In the genomic region with DNA sequence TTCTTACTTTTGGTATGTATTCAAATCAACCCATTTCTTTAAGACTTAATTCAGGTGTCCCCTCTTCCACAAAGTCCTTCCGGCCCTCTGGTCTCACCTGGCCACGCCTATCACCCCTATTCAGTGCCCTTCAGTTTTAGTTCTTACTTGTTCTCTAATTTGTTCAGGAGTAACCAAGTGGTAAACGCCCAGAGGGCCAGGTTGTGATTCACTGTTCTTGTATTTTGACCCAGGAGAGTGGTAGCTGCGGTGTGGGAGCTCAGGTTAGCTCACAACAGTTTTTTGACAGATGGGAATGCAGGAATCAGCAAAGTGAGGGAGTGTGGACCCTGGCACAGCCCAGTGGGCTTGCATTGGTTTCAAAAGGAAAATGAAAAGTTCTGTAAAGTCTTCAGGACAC, we compare ENCODE assay signal across 9 cellular contexts.
DNase-seq lines count a peak whose midpoint lies in the region; ATAC-seq and TF ChIP-seq lines count a peak whose summit lies in the region.
"Had no signal": no experiment of that assay in that cellular context is flagged by ENCODE, and none has a peak within 500 bp of the region (broad histone marks: within the 10 kb centered on the region; RNA-seq: fewer than 3 reads in every experiment).

No MANE protein-coding gene starts in this region.

- H4K20me1 ChIP-seq in DOHH2 (ENCODE audit: control insufficient read depth, insufficient read depth, low read depth, low read length) (no peaks in the 10 kb centered on the region), OCI-LY1 (ENCODE audit: insufficient read depth, low read length) (no peaks in the 10 kb centered on the region), mammary epithelial cell (ENCODE audit: insufficient read depth, low read length) (no peaks in the 10 kb centered on the region)

- peaks cover 29 to 35% of the 10 kb centered on the region in 2 donors for H3K4me1 Mint-ChIP-seq in natural killer cell

- dilution Hi-C loops in mammary epithelial cell (cut with HindIII; ENCODE audit: low sequenced_read_pairs) = no loop called here

- no peak for TF ChIP-seq CTCF in DOHH2 (IDR thresholded peaks at IDR 0.05; ENCODE audit: low read depth, low read length, poor library complexity, severe bottlenecking)
- no peak for TF ChIP-seq CTCF in OCI-LY1 (IDR thresholded peaks at IDR 0.05; ENCODE audit: low read length)
- no peak for TF ChIP-seq CTCF in mammary epithelial cell (conservative IDR thresholded peaks at IDR 0.05 in 1 of 2, IDR thresholded peaks at IDR 0.05 in 1 of 2; ENCODE audit: extremely low read depth in 1 of 2, insufficient read depth in 1 of 2, low read depth in 1 of 2, low read length in 2 of 2)
- TF ChIP-seq CTCF in natural killer cell (IDR thresholded peaks at IDR 0.05) = no peak
- no peak for TF ChIP-seq CTCF in psoas muscle (IDR thresholded peaks at IDR 0.05)

- H3K9me3 Mint-ChIP-seq in natural killer cell = no peaks in the 10 kb centered on the region

- intact Hi-C loops in mammary epithelial cell (cut with micrococcal nuclease) (loop anchor here (2.0 to 5.0 kb wide), 2 partner anchors 297 to 435 kb away; no protein-coding TSS in a partner anchor), natural killer cell (cut with micrococcal nuclease) (loop anchor here (5.0 kb wide), 1 partner anchor 435 kb away; no protein-coding TSS in a partner anchor), psoas muscle (cut with DNase I) (loop anchor here (2.0 to 5.0 kb wide), 2 partner anchors 160 to 161 kb away; no protein-coding TSS in a partner anchor)

- CTCF ChIA-PET in mammary epithelial cell (lab: Charles Lee; ENCODE audit: low non-redundant PET) = interaction anchor here (0.5 to 1.5 kb wide), 14 partner anchors 12 to 492 kb away, joined by 3 to 25 read pairs (median 4); no protein-coding TSS in a partner anchor

- ATAC-seq in natural killer cell (no peak), GM21737 (IDR thresholded peaks at IDR 0.05; ENCODE audit: unreplicated experiment) (no peak), psoas muscle (no peak)

- H3K9me3 ChIP-seq in DOHH2 (ENCODE audit: control insufficient read depth, insufficient read depth, low read length) (no peaks in the 10 kb centered on the region), OCI-LY1 (ENCODE audit: low read length) (no peaks in the 10 kb centered on the region), mammary epithelial cell (replicated peaks; ENCODE audit: insufficient read depth, low read length) (no peaks in the 10 kb centered on the region), psoas muscle (no peaks in the 10 kb centered on the region)
- H3K9me3 ChIP-seq: stomach had no signal

- H3F3A ChIP-seq in DOHH2 (ENCODE audit: control insufficient read depth, insufficient read depth) (peaks cover 10% of the 10 kb centered on the region), OCI-LY1 (ENCODE audit: insufficient read depth, low read length) (no peaks in the 10 kb centered on the region)

- H3K9ac ChIP-seq in OCI-LY1 (ENCODE audit: low read length) (no peak overlapping the region; the same call in 1 of the 2 replicates), mammary epithelial cell (ENCODE audit: insufficient read depth, low read length) (no peak overlapping the region)

- no TSS peak for BruUV-seq in mammary epithelial cell (replicated peaks; lab: Mats Ljungman, UMichigan)

- H3K27ac ChIP-seq in DOHH2 (ENCODE audit: low read depth, low read length) (no peak overlapping the region), OCI-LY1 (ENCODE audit: low read depth, low read length, poor library complexity, severe bottlenecking) (peak overlapping the region; percentile 58), mammary epithelial cell (ENCODE audit: insufficient read depth, low read depth, low read length) (peak overlapping the region; percentile 72), psoas muscle (no peak overlapping the region)

- no peaks in the 10 kb centered on the region for H3K27me3 Mint-ChIP-seq in natural killer cell (ENCODE audit: low read depth in 2 of 2)

- DNase-seq in mammary epithelial cell (peak; percentile 83), natural killer cell (no peak), ureter (ENCODE audit: low spot score) (no peak), psoas muscle (no peak)
- DNase-seq: DMS 273 treated with DMSO at 0.1 percent for 48 hours had no signal

- no peaks in the 10 kb centered on the region for H3K27me3 ChIP-seq in DOHH2 (ENCODE audit: control insufficient read depth, low read length)
- no peaks in the 10 kb centered on the region for H3K27me3 ChIP-seq in OCI-LY1 (ENCODE audit: insufficient read depth, low read length)
- H3K27me3 ChIP-seq in mammary epithelial cell (ENCODE audit: insufficient read depth, low read length) = no peaks in the 10 kb centered on the region
- H3K27me3 ChIP-seq in psoas muscle (ENCODE audit: insufficient read depth in 3 of 3, low read length in 2 of 3) = no peaks in the 10 kb centered on the region
- H3K27me3 ChIP-seq: stomach had no signal

- 0% methylated on average over 4 of the region's 4 CpGs for WGBS in mammary epithelial cell (ENCODE audit: low coverage, missing lambda C conversion rate)
- WGBS in psoas muscle, 3 donors = 79 to 85% (median 81%) methylated on average over 4 of the region's 4 CpGs

- in situ Hi-C loops in mammary epithelial cell (cut with MboI; ENCODE audit: low sequenced_read_pairs in 2 of 2) = loop anchor here (5.0 kb wide), 1 partner anchor 160 kb away; no protein-coding TSS in a partner anchor

- H3K36me3 Mint-ChIP-seq in natural killer cell = no peaks in the 10 kb centered on the region

- peak overlapping the region; percentile 1; the same call in 1 of the 2 replicates for H3K4me3 ChIP-seq in DOHH2 (ENCODE audit: low read length)
- H3K4me3 ChIP-seq in OCI-LY1 (ENCODE audit: low read depth, low read length, poor library complexity, severe bottlenecking) = no peak overlapping the region
- H3K4me3 ChIP-seq in mammary epithelial cell (replicated peaks in 1 of 3; ENCODE audit: insufficient read depth in 1 of 3, low read depth in 2 of 3, low read length in 3 of 3) = peak overlapping the region in 1 of 3 experiments; percentile 2
- no peak overlapping the region for H3K4me3 ChIP-seq in psoas muscle
- H3K4me3 ChIP-seq: stomach had no signal

- H3K9me2 ChIP-seq in DOHH2 (replicated peaks; ENCODE audit: control insufficient read depth, low read length) (no peaks in the 10 kb centered on the region), OCI-LY1 (ENCODE audit: low read depth, low read length) (no peaks in the 10 kb centered on the region)

- H3K36me3 ChIP-seq in DOHH2 (ENCODE audit: control insufficient read depth, low read length) (no peaks in the 10 kb centered on the region), OCI-LY1 (ENCODE audit: insufficient read depth, low read length) (no peaks in the 10 kb centered on the region; the same call in 1 of the 2 replicates), mammary epithelial cell (ENCODE audit: insufficient read depth, low read length) (no peaks in the 10 kb centered on the region), psoas muscle (ENCODE audit: insufficient read depth in 1 of 2, low read depth in 1 of 2) (no peaks in the 10 kb centered on the region)
- H3K36me3 ChIP-seq: stomach had no signal

- H3K27ac Mint-ChIP-seq in natural killer cell = peak overlapping the region; percentile 76 to 84

- H3K4me1 ChIP-seq in DOHH2 (ENCODE audit: control insufficient read depth, low read length) (peaks cover 56% of the 10 kb centered on the region), OCI-LY1 (ENCODE audit: insufficient read depth, low read length, severe bottlenecking) (peaks cover 55% of the 10 kb centered on the region), mammary epithelial cell (ENCODE audit: insufficient read depth, low read length) (peaks cover 50% of the 10 kb centered on the region), psoas muscle (no peaks in the 10 kb centered on the region)

- H3K79me2 ChIP-seq in DOHH2 (ENCODE audit: control insufficient read depth, low read length) = no peaks in the 10 kb centered on the region
- no peaks in the 10 kb centered on the region for H3K79me2 ChIP-seq in OCI-LY1 (ENCODE audit: insufficient read depth, low read length)
- H3K79me2 ChIP-seq in mammary epithelial cell (ENCODE audit: insufficient read depth, low read length) = no peaks in the 10 kb centered on the region

- no peak overlapping the region for H2AFZ ChIP-seq in OCI-LY1 (ENCODE audit: low read length)
- no peak overlapping the region for H2AFZ ChIP-seq in mammary epithelial cell (ENCODE audit: low read depth, low read length)

- no peak overlapping the region for H3K4me3 Mint-ChIP-seq in natural killer cell

- H3K4me2 ChIP-seq in DOHH2 (ENCODE audit: low read length) (peak overlapping the region; percentile 23), OCI-LY1 (ENCODE audit: low read length) (peak overlapping the region; percentile 38; the same call in 1 of the 2 replicates), mammary epithelial cell (ENCODE audit: insufficient read depth, low read depth, low read length) (peak overlapping the region; percentile 59)

Comparison
In these comparisons a context has a peak if more than half of its experiments do, and no peak if none do; other contexts are left out.
1. H3K27ac ChIP-seq: peak in OCI-LY1 (single experiment) and mammary epithelial cell (single experiment); none in DOHH2 (single experiment) and psoas muscle (single experiment).
2. Peak in every context shown above with its lines, with median percentiles within 50 percentile points of each other: H3K4me2 ChIP-seq.